In genomic region chr15:75809986-75810750, GRCh38 we compare ENCODE assay signal across 7 cellular contexts. TPM values are rescaled to one million over a fixed set of nuclear protein-coding genes. Genes with fewer than 3 reads are reported as not detected.
DNase-seq lines count a peak whose midpoint lies in the region; ATAC-seq and TF ChIP-seq lines count a peak whose summit lies in the region.

No MANE protein-coding gene starts in this region.

- H3K27me3 Mint-ChIP-seq in activated naive CD4-positive, alpha-beta T cell treated with anti-CD3 and anti-CD28 coated beads, Interleukin-2, amount 10 ng/mL, durations not matched to agents 7 days and 5 days, result peaks cover 48% of the 10 kb centered on the region

- DNase-seq in GM12865 (ENCODE audit: low read depth) (peak; percentile 38), MV-4-11 (lab: John Stamatoyannopoulos, UW) (peak; percentile 8), left lung (no peak), activated gamma-delta T cell treated with Interleukin-2 at 50 U/mL for 16 hours (no peak)
- peak; percentile 39 for DNase-seq in activated naive CD4-positive, alpha-beta T cell treated with anti-CD3 and anti-CD28 coated beads, Interleukin-2, amount 10 ng/mL, durations not matched to agents 7 days and 5 days
- no peak for DNase-seq in stimulated activated naive CD4-positive, alpha-beta T cell (lab: John Stamatoyannopoulos, UW)
- DNase-seq in activated T-cell treated with anti-CD3 and anti-CD28 coated beads, Interleukin-2, amount 50 U/mL, for 1 hour, result no peak

- TF ChIP-seq CTCF in GM12865 (IDR thresholded peaks at IDR 0.05; ENCODE audit: insufficient read depth, low read depth, low read length, missing control alignments) (peak; percentile 54), left lung (IDR thresholded peaks at IDR 0.05) (peak in 1 of 2 donors; percentile 7)

- no peaks in the 10 kb centered on the region for H3K9me3 ChIP-seq in left lung

- intact Hi-C loops in left lung (cut with DNase I), result loop anchor here in 1 of 2 donors (10.0 kb wide), 2 partner anchors 75 to 125 kb away; no protein-coding TSS in a partner anchor

- no peaks in the 10 kb centered on the region for H3K9me3 Mint-ChIP-seq in activated naive CD4-positive, alpha-beta T cell treated with anti-CD3 and anti-CD28 coated beads, Interleukin-2, amount 10 ng/mL, durations not matched to agents 7 days and 5 days

- H3K36me3 ChIP-seq in left lung, result no peaks in the 10 kb centered on the region

- CTCF ChIA-PET in activated naive CD4-positive, alpha-beta T cell treated with anti-CD3 and anti-CD28 coated beads, Interleukin-2, amount 10 ng/mL, durations not matched to agents 7 days and 5 days (lab: Charles Lee), result interaction anchor here (0.7 to 3.6 kb wide), 17 partner anchors 12 to 341 kb away, joined by 3 to 36 read pairs (median 4); no protein-coding TSS in a partner anchor

- no peak overlapping the region for H3K4me3 Mint-ChIP-seq in activated naive CD4-positive, alpha-beta T cell treated with anti-CD3 and anti-CD28 coated beads, Interleukin-2, amount 10 ng/mL, durations not matched to agents 7 days and 5 days

- no peaks in the 10 kb centered on the region for H3K4me1 ChIP-seq in left lung

- no peak overlapping the region for H3K27ac ChIP-seq in left lung

- H3K4me1 Mint-ChIP-seq in activated naive CD4-positive, alpha-beta T cell treated with anti-CD3 and anti-CD28 coated beads, Interleukin-2, amount 10 ng/mL, durations not matched to agents 7 days and 5 days, result no peaks in the 10 kb centered on the region

- H3K36me3 Mint-ChIP-seq in activated naive CD4-positive, alpha-beta T cell treated with anti-CD3 and anti-CD28 coated beads, Interleukin-2, amount 10 ng/mL, durations not matched to agents 7 days and 5 days, result no peaks in the 10 kb centered on the region

- H3K27ac Mint-ChIP-seq in activated naive CD4-positive, alpha-beta T cell treated with anti-CD3 and anti-CD28 coated beads, Interleukin-2, amount 10 ng/mL, durations not matched to agents 7 days and 5 days, result no peak overlapping the region

- ATAC-seq in left lung, result peak; percentile 87

- no peak overlapping the region for H3K4me3 ChIP-seq in GM12865 (ENCODE audit: low read depth, low read length)
- H3K4me3 ChIP-seq in left lung, result no peak overlapping the region

- H3K27me3 ChIP-seq in left lung, result no peaks in the 10 kb centered on the region

RNA-seq across cellular contexts. Expression of gene UBE2Q2, which starts 33.1 kb away (rescaled TPM):
- total RNA-seq in left lung, result 10 to 100 TPM; 30.4 to 31.4 TPM

Comparison
In these comparisons a context has a peak if more than half of its experiments do, and no peak if none do; other contexts are left out.
1. DNase-seq: peak in GM12865 (single experiment), MV-4-11 (single experiment) and activated naive CD4-positive, alpha-beta T cell treated with anti-CD3 and anti-CD28 coated beads, Interleukin-2, amount 10 ng/mL, durations not matched to agents 7 days and 5 days (single experiment); none in left lung (0 of 2), stimulated activated naive CD4-positive, alpha-beta T cell (0 of 6), activated gamma-delta T cell treated with Interleukin-2 at 50 U/mL for 16 hours (single experiment) and activated T-cell treated with anti-CD3 and anti-CD28 coated beads, Interleukin-2, amount 50 U/mL, for 1 hour (single experiment).